Comparison of ENCODE assay signal across 8 cellular contexts in genomic region chr3:122443762-122444490, GRCh38. TPM values are rescaled to one million over a fixed set of nuclear protein-coding genes. Genes with fewer than 3 reads are reported as not detected.
DNase-seq lines count a peak whose midpoint lies in the region; ATAC-seq and TF ChIP-seq lines count a peak whose summit lies in the region.
"Not testable (repeated sequence)": the region's sequence is repeated elsewhere in the genome, so short reads cannot be mapped to it uniquely, and the experiment has no call there.

No MANE protein-coding gene starts in this region.

- H3K4me1 ChIP-seq in HUES6 (ENCODE audit: control insufficient read depth, insufficient read depth, low read length); mesodermal cell (ENCODE audit: control insufficient read depth, insufficient read depth, low read length, poor library complexity, severe bottlenecking): not testable (repeated sequence)
- H3K4me1 ChIP-seq in PC-3 (ENCODE audit: insufficient read depth, low read length) (peaks cover 16% of the 10 kb centered on the region), iPS-20b (ENCODE audit: insufficient read depth, low read length) (peaks cover 11% of the 10 kb centered on the region; the same call in 1 of the 2 replicates)

- H3K4me1 Mint-ChIP-seq in activated naive CD4-positive, alpha-beta T cell treated with anti-CD3 and anti-CD28 coated beads, Interleukin-2, amount 50 U/mL, for 24 hours; type B pancreatic cell (ENCODE audit: unreplicated experiment): not testable (repeated sequence)

- H3K9ac ChIP-seq in HUES6 (ENCODE audit: low read length); PC-3 (ENCODE audit: low read length): not testable (repeated sequence)
- peak overlapping the region; percentile 50 for H3K9ac ChIP-seq in iPS-20b (ENCODE audit: low read depth, low read length)

- not testable (repeated sequence) for H3K27me3 Mint-ChIP-seq in activated naive CD4-positive, alpha-beta T cell treated with anti-CD3 and anti-CD28 coated beads, Interleukin-2, amount 50 U/mL, for 24 hours; type B pancreatic cell

- H3K4me3 ChIP-seq in HUES6 (ENCODE audit: low read depth, low read length) (peak overlapping the region; percentile 27; the same call in 1 of the 2 replicates), iPS-20b (ENCODE audit: low read length) (peak overlapping the region; percentile 26)
- H3K4me3 ChIP-seq in PC-3 (ENCODE audit: low read length); epithelial cell of esophagus (ENCODE audit: low read length); mesodermal cell (ENCODE audit: extremely low read depth, insufficient read depth, low read length, poor library complexity, severe bottlenecking): not testable (repeated sequence)

- not testable (repeated sequence) for H3K9me2 ChIP-seq in PC-3 (replicated peaks; ENCODE audit: low read length)

- peaks cover 71% of the 10 kb centered on the region for H3K36me3 Mint-ChIP-seq in activated naive CD4-positive, alpha-beta T cell treated with anti-CD3 and anti-CD28 coated beads, Interleukin-2, amount 50 U/mL, for 24 hours
- peaks cover 83% of the 10 kb centered on the region for H3K36me3 Mint-ChIP-seq in type B pancreatic cell

- not testable (repeated sequence) for H3K9me3 Mint-ChIP-seq in activated naive CD4-positive, alpha-beta T cell treated with anti-CD3 and anti-CD28 coated beads, Interleukin-2, amount 50 U/mL, for 24 hours
- H3K9me3 Mint-ChIP-seq in type B pancreatic cell, result peaks cover 10% of the 10 kb centered on the region

- not testable (repeated sequence) for H3F3A ChIP-seq in PC-3 (ENCODE audit: low read length, unreplicated experiment)

- H3K4me3 Mint-ChIP-seq in activated naive CD4-positive, alpha-beta T cell treated with anti-CD3 and anti-CD28 coated beads, Interleukin-2, amount 50 U/mL, for 24 hours, result not testable (repeated sequence)
- H3K4me3 Mint-ChIP-seq in type B pancreatic cell, result peak overlapping the region; percentile 34

- peak; percentile 95 for DNase-seq in ELF-1 (ENCODE audit: low read depth, low spot score)
- peak; percentile 96 for DNase-seq in PC-3
- peak; percentile 72 for DNase-seq in epithelial cell of esophagus (ENCODE audit: low read depth)
- DNase-seq in type B pancreatic cell (ENCODE audit: extremely low spot score, unreplicated experiment), result not testable (repeated sequence)

- H3K9me3 ChIP-seq in HUES6 (ENCODE audit: control insufficient read depth, insufficient read depth, low read depth, low read length); PC-3 (ENCODE audit: low read length); iPS-20b (ENCODE audit: insufficient read depth, low read depth, low read length); mesodermal cell (ENCODE audit: control insufficient read depth, low read length): not testable (repeated sequence)

- H3K27me3 ChIP-seq in HUES6 (ENCODE audit: control insufficient read depth, insufficient read depth, low read length); PC-3 (ENCODE audit: low read length); iPS-20b (ENCODE audit: insufficient read depth, low read length): not testable (repeated sequence)

- WGBS in mesodermal cell (ENCODE audit: insufficient coverage in 2 of 2), 2 experiments, result 86 to 93% methylated on average over 2 to 8 of the region's 11 CpGs

- H3K79me2 ChIP-seq in PC-3 (ENCODE audit: low read length), result peaks cover 20% of the 10 kb centered on the region; the same call in 1 of the 2 replicates

- not testable (repeated sequence) for H4K20me1 ChIP-seq in PC-3 (ENCODE audit: low read length)

- not testable (repeated sequence) for BruUV-seq in PC-3 (replicated peaks; lab: Mats Ljungman, UMichigan)

- H3K4me2 ChIP-seq in PC-3 (ENCODE audit: low read length), result peak overlapping the region; percentile 40; the same call in 1 of the 2 replicates

- peaks cover 67% of the 10 kb centered on the region for H3K36me3 ChIP-seq in HUES6 (ENCODE audit: control insufficient read depth, insufficient read depth, low read length)
- H3K36me3 ChIP-seq in PC-3 (ENCODE audit: low read depth, low read length), result peaks cover 70% of the 10 kb centered on the region
- peaks cover 48% of the 10 kb centered on the region for H3K36me3 ChIP-seq in iPS-20b (ENCODE audit: insufficient read depth, low read depth, low read length)
- peaks cover 81% of the 10 kb centered on the region for H3K36me3 ChIP-seq in mesodermal cell (ENCODE audit: control insufficient read depth, insufficient read depth, low read length)

- intact Hi-C loops in PC-3 (cut with micrococcal nuclease), result not testable (repeated sequence)

- POLR2A ChIA-PET in PC-3 (lab: Charles Lee; ENCODE audit: unreplicated experiment), result not testable (repeated sequence)

- peak overlapping the region; percentile 77 for H3K27ac Mint-ChIP-seq in activated naive CD4-positive, alpha-beta T cell treated with anti-CD3 and anti-CD28 coated beads, Interleukin-2, amount 50 U/mL, for 24 hours
- H3K27ac Mint-ChIP-seq in type B pancreatic cell, result peak overlapping the region; percentile 68

- CTCF ChIA-PET in PC-3 (lab: Charles Lee), result not testable (repeated sequence)

- not testable (repeated sequence) for H2AFZ ChIP-seq in PC-3 (ENCODE audit: low read length)

- ATAC-seq in PC-3, result not testable (repeated sequence)

- H3K27ac ChIP-seq in HUES6 (ENCODE audit: low read depth, low read length), result peak overlapping the region; percentile 74; the same call in 1 of the 2 replicates
- H3K27ac ChIP-seq in PC-3 (ENCODE audit: low read length), result peak overlapping the region; percentile 48
- not testable (repeated sequence) for H3K27ac ChIP-seq in iPS-20b (ENCODE audit: low read length)
- peak overlapping the region; percentile 36 for H3K27ac ChIP-seq in mesodermal cell (ENCODE audit: low read depth, low read length, severe bottlenecking)

- not testable (repeated sequence) for TF ChIP-seq CTCF in PC-3 (conservative IDR thresholded peaks at IDR 0.05; ENCODE audit: low read depth, low read length); epithelial cell of esophagus (IDR thresholded peaks at IDR 0.05; ENCODE audit: insufficient read depth, low read depth, low read length, missing control alignments); type B pancreatic cell (conservative IDR thresholded peaks at IDR 0.05)

RNA-seq across cellular contexts. Expression of gene WDR5B, which starts 28.1 kb away (rescaled TPM):
- total RNA-seq in PC-3 (2014; rRNA removed) (3.1 and 4.0 TPM in 2 replicates), type B pancreatic cell (ENCODE audit: low replicate concordance) (6.2 and 8.2 TPM in 2 replicates)
- 5.5 TPM for polyA plus RNA-seq in mesodermal cell (2013, experiment 1 of 2)
- polyA plus RNA-seq in mesodermal cell (2013, experiment 2 of 2), result 6.3 TPM

RNA-seq across cellular contexts. Expression of gene FAM162A, which starts 59.9 kb away (rescaled TPM):
- total RNA-seq in PC-3 (2014; rRNA removed) (86.4 and 126 TPM in 2 replicates), type B pancreatic cell (ENCODE audit: low replicate concordance) (68.8 and 230 TPM in 2 replicates)
- polyA plus RNA-seq in mesodermal cell (2013, experiment 1 of 2), result 26.8 TPM
- 27.1 TPM for polyA plus RNA-seq in mesodermal cell (2013, experiment 2 of 2)
